28 cellular contexts compared by ENCODE assay signal in genomic region chr4:104750008-104750407, GRCh38.
"Had no signal": no experiment of that assay in that cellular context is flagged by ENCODE, and none has a peak within 500 bp of the region (broad histone marks: within the 10 kb centered on the region; RNA-seq: fewer than 3 reads in every experiment).

No MANE protein-coding gene starts in this region.

- H3K27me3 Mint-ChIP-seq: activated CD4-positive, alpha-beta T cell treated with anti-CD3 and anti-CD28 coated beads, Interleukin-2, amount 10 ng/mL, durations not matched to agents 24 days and 14 days; activated naive CD8-positive, alpha-beta T cell treated with anti-CD3 and anti-CD28 coated beads for 36 hours; activated T-helper 17 cell treated with anti-CD3 and anti-CD28 coated beads, Interleukin-2, amount 50 U/mL, for 72 hours had no signal

- H3K4me3 Mint-ChIP-seq: activated CD4-positive, alpha-beta T cell treated with anti-CD3 and anti-CD28 coated beads, Interleukin-2, amount 10 ng/mL, durations not matched to agents 24 days and 14 days; activated CD8-positive, alpha-beta T cell treated with anti-CD3 and anti-CD28 coated beads for 36 hours; activated naive CD8-positive, alpha-beta T cell treated with anti-CD3 and anti-CD28 coated beads for 36 hours; activated T-cell treated with anti-CD3 and anti-CD28 coated beads, Interleukin-2, amount 50 U/mL, for 72 hours; activated T-helper 17 cell treated with anti-CD3 and anti-CD28 coated beads, Interleukin-2, amount 50 U/mL, for 72 hours; T-helper 1 cell treated with Interleukin-12 subunit alpha and Interleukin-12 subunit beta and Interleukin-4 antibody, amounts not matched to agents 30 μg/mL and 1 μg/mL, for 36 hours; T-helper 2 cell treated with Interferon-gamma antibody and Interleukin-4, amounts not matched to agents 5 μg/mL and 100 μg/mL, for 36 hours had no signal

- ATAC-seq: activated CD8-positive, alpha-beta T cell treated with anti-CD3 and anti-CD28 coated beads for 36 hours; activated T-cell treated with anti-CD3 and anti-CD28 coated beads, Interleukin-2, amount 50 U/mL, for 72 hours; activated T-helper 17 cell treated with anti-CD3 and anti-CD28 coated beads, Interleukin-2, amount 50 U/mL, for 72 hours; K562 had no signal

- H3K27ac ChIP-seq: brain microvascular endothelial cell had no signal

- DNase-seq: activated CD4-positive, alpha-beta T cell treated with anti-CD3 and anti-CD28 coated beads, Interleukin-2, amount 10 ng/mL, durations not matched to agents 24 days and 14 days; activated CD4-positive, alpha-beta T cell treated with anti-CD3 and anti-CD28 coated beads, Interleukin-2, amount 50 U/mL, for 4 hours; activated CD8-positive, alpha-beta T cell treated with anti-CD3 and anti-CD28 coated beads for 36 hours; activated effector memory CD4-positive, alpha-beta T cell treated with anti-CD3 and anti-CD28 coated beads, Interleukin-2, amount 50 U/mL, for 16 hours; activated naive CD4-positive, alpha-beta T cell; activated naive CD4-positive, alpha-beta T cell treated with anti-CD3 and anti-CD28 coated beads, Interleukin-2, amount 50 U/mL, for 16 hours; activated naive CD8-positive, alpha-beta T cell treated with anti-CD3 and anti-CD28 coated beads for 36 hours; activated T-cell treated with anti-CD3 and anti-CD28 coated beads, Interleukin-2, amount 50 U/mL, for 1 hour; activated T-cell treated with anti-CD3 and anti-CD28 coated beads, Interleukin-2, amount 50 U/mL, for 72 hours; amniotic stem cell; aorta; brain microvascular endothelial cell; central memory CD4-positive, alpha-beta T cell; NCI-H1092 treated with DMSO at 0.1 percent for 48 hours; NCI-H1417; NCI-H146; NCI-H187; NCI-H2081 treated with DMSO at 0.1 percent for 48 hours; NCI-H345; NCI-H526; NCI-H82; NK-92 treated with Interleukin-12 subunit alpha and Interleukin-12 subunit beta, amount 100 ng/mL, for 24 hours; OCI-M1; Right ventricle myocardium superior had no signal

- H3K4me1 Mint-ChIP-seq: activated CD4-positive, alpha-beta T cell treated with anti-CD3 and anti-CD28 coated beads, Interleukin-2, amount 10 ng/mL, durations not matched to agents 24 days and 14 days; activated T-helper 17 cell treated with anti-CD3 and anti-CD28 coated beads, Interleukin-2, amount 50 U/mL, for 72 hours had no signal

- H3K27me3 ChIP-seq: brain microvascular endothelial cell had no signal

- H3K27ac Mint-ChIP-seq: activated CD4-positive, alpha-beta T cell treated with anti-CD3 and anti-CD28 coated beads, Interleukin-2, amount 10 ng/mL, durations not matched to agents 24 days and 14 days; activated CD8-positive, alpha-beta T cell treated with anti-CD3 and anti-CD28 coated beads for 36 hours; activated naive CD8-positive, alpha-beta T cell treated with anti-CD3 and anti-CD28 coated beads for 36 hours; activated T-cell treated with anti-CD3 and anti-CD28 coated beads, Interleukin-2, amount 50 U/mL, for 72 hours; activated T-helper 17 cell treated with anti-CD3 and anti-CD28 coated beads, Interleukin-2, amount 50 U/mL, for 72 hours; T-helper 1 cell treated with Interleukin-12 subunit alpha and Interleukin-12 subunit beta and Interleukin-4 antibody, amounts not matched to agents 30 μg/mL and 1 μg/mL, for 36 hours; T-helper 2 cell treated with Interferon-gamma antibody and Interleukin-4, amounts not matched to agents 5 μg/mL and 100 μg/mL, for 36 hours had no signal

- H3K9me3 Mint-ChIP-seq: activated CD4-positive, alpha-beta T cell treated with anti-CD3 and anti-CD28 coated beads, Interleukin-2, amount 10 ng/mL, durations not matched to agents 24 days and 14 days; activated CD8-positive, alpha-beta T cell treated with anti-CD3 and anti-CD28 coated beads for 36 hours; activated naive CD8-positive, alpha-beta T cell treated with anti-CD3 and anti-CD28 coated beads for 36 hours; T-helper 1 cell treated with Interleukin-12 subunit alpha and Interleukin-12 subunit beta and Interleukin-4 antibody, amounts not matched to agents 30 μg/mL and 1 μg/mL, for 36 hours; T-helper 2 cell treated with Interferon-gamma antibody and Interleukin-4, amounts not matched to agents 5 μg/mL and 100 μg/mL, for 36 hours had no signal

- H3K36me3 ChIP-seq: brain microvascular endothelial cell had no signal

- H3K4me3 ChIP-seq: K562 had no signal
